Comparison of ENCODE assay signal across 8 cellular contexts in the genomic region with DNA sequence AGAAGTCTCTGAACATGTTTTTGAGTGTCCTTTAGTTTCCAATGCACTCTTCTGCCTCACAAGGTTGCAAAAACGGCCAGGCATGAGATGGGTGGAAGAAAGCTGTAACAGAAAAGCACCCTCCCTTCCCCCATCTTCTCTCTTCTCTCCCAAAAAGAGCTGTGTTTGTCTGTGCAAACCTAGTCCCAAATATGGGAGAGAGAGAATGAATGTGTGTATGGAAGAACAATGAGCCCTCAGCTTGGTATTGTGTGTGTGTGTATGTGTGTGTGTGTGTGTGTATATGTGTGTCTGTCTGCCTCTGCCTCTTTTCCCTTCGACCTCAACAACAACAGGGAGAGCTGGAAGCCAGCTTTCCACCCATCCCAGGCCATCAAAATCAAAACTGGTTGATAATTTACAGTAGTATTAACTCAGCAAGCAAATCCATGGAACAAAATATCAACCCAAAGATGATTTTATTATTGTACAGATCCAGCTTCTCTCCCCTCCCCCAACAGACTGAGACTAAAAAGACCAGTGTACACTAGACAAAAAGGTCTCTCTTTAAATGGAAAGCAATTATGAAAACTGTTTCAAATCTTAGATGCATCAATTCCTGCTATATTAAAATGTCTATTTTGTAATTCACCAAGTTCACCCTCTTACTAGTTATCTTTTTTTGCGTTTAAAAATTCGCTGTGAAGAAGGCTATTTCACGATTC. TPM values are rescaled to one million over a fixed set of nuclear protein-coding genes. Genes with fewer than 3 reads are reported as not detected.
DNase-seq lines count a peak whose midpoint lies in the region; ATAC-seq and TF ChIP-seq lines count a peak whose summit lies in the region.

No MANE protein-coding gene starts in this region.

- peaks cover 6% of the 10 kb centered on the region for H3K36me3 Mint-ChIP-seq in activated naive CD4-positive, alpha-beta T cell treated with anti-CD3 and anti-CD28 coated beads for 36 hours (ENCODE audit: low read depth)

- H3K27me3 Mint-ChIP-seq in activated naive CD4-positive, alpha-beta T cell treated with anti-CD3 and anti-CD28 coated beads for 36 hours (ENCODE audit: low read depth) = no peaks in the 10 kb centered on the region

- H3K27ac ChIP-seq in RWPE2 (ENCODE audit: poor library complexity, severe bottlenecking) (peak overlapping the region; percentile 91), epithelial cell of prostate (peak overlapping the region; percentile 92)

- H3K27me3 ChIP-seq in RWPE2 (ENCODE audit: insufficient read depth, poor library complexity, severe bottlenecking) (no peaks in the 10 kb centered on the region), neuron (ENCODE audit: insufficient read depth, low read length) (no peaks in the 10 kb centered on the region)

- peak overlapping the region; percentile 57 for H3K4me3 ChIP-seq in RWPE2 (ENCODE audit: severe bottlenecking)
- peak overlapping the region; percentile 83 for H3K4me3 ChIP-seq in neuron (ENCODE audit: low read length)

- intact Hi-C loops in activated naive CD4-positive, alpha-beta T cell treated with anti-CD3 and anti-CD28 coated beads for 36 hours (cut with micrococcal nuclease) = loop anchor here (5.0 to 10.0 kb wide), 5 partner anchors 157 to 1031 kb away; partner anchors contain the start of genes GPR157 and PER3

- H2AFZ ChIP-seq in neuron (ENCODE audit: low read depth, low read length) = no peak overlapping the region

- no peak overlapping the region for H3K27ac Mint-ChIP-seq in activated naive CD4-positive, alpha-beta T cell treated with anti-CD3 and anti-CD28 coated beads for 36 hours

- H3K4me3 Mint-ChIP-seq in activated naive CD4-positive, alpha-beta T cell treated with anti-CD3 and anti-CD28 coated beads for 36 hours = peak overlapping the region; percentile 86

- H3K4me1 Mint-ChIP-seq in activated naive CD4-positive, alpha-beta T cell treated with anti-CD3 and anti-CD28 coated beads for 36 hours (ENCODE audit: low read depth) = peaks cover 50% of the 10 kb centered on the region

- no peaks in the 10 kb centered on the region for H3K9me3 Mint-ChIP-seq in activated naive CD4-positive, alpha-beta T cell treated with anti-CD3 and anti-CD28 coated beads for 36 hours

- peaks cover 42% of the 10 kb centered on the region for H3K4me1 ChIP-seq in RWPE2 (ENCODE audit: insufficient read depth, poor library complexity, severe bottlenecking)
- peaks cover 21% of the 10 kb centered on the region for H3K4me1 ChIP-seq in neuron (ENCODE audit: insufficient read depth, low read length)

- ATAC-seq in RWPE2 (ENCODE audit: low read depth) (no peak), HG03280 (IDR thresholded peaks at IDR 0.05; ENCODE audit: unreplicated experiment) (no peak)

- no peak for TF ChIP-seq CTCF in RWPE2 (IDR thresholded peaks at IDR 0.05; ENCODE audit: poor library complexity, severe bottlenecking)

- CTCF ChIA-PET in activated naive CD4-positive, alpha-beta T cell treated with anti-CD3 and anti-CD28 coated beads for 36 hours (lab: Charles Lee) = interaction anchor here (0.9 to 1.9 kb wide), 2 partner anchors 31 to 34 kb away, joined by 3 to 10 read pairs; no protein-coding TSS in a partner anchor

- H3K9me3 ChIP-seq in RWPE2 (ENCODE audit: severe bottlenecking) (no peaks in the 10 kb centered on the region), neuron (ENCODE audit: low read length) (no peaks in the 10 kb centered on the region)

- no peaks in the 10 kb centered on the region for H3K36me3 ChIP-seq in RWPE2 (ENCODE audit: low read depth)
- H3K36me3 ChIP-seq in neuron (ENCODE audit: insufficient read depth, low read length) = no peaks in the 10 kb centered on the region

- no peak for DNase-seq in activated naive CD4-positive, alpha-beta T cell treated with anti-CD3 and anti-CD28 coated beads for 36 hours
- DNase-seq in activated naive CD4-positive, alpha-beta T cell treated with anti-CD3 and anti-CD28 coated beads, Interleukin-2, amount 50 U/mL, for 16 hours = no peak
- DNase-seq in RWPE2 (ENCODE audit: low spot score) (no peak), epithelial cell of prostate (ENCODE audit: low read depth, low spot score) (no peak), HuH-7.5 (ENCODE audit: low spot score) (no peak)
- no peak for DNase-seq in activated CD4-positive, alpha-beta T cell treated with anti-CD3 and anti-CD28 coated beads, Interleukin-2, amount 50 U/mL, for 4 hours

RNA-seq across cellular contexts. Expression of gene RERE, which starts 1.7 kb away (rescaled TPM):
- total RNA-seq in activated naive CD4-positive, alpha-beta T cell treated with anti-CD3 and anti-CD28 coated beads for 36 hours = 10 to 100 TPM; 46.4 to 47.6 TPM
